In genomic region chr17:81076097-81076754, GRCh38 we compare ENCODE assay signal across 29 cellular contexts. TPM values are rescaled to one million over a fixed set of nuclear protein-coding genes. Genes with fewer than 3 reads are reported as not detected.
DNase-seq lines count a peak whose midpoint lies in the region; ATAC-seq and TF ChIP-seq lines count a peak whose summit lies in the region.
"Had no signal": no experiment of that assay in that cellular context is flagged by ENCODE, and none has a peak within 500 bp of the region (broad histone marks: within the 10 kb centered on the region; RNA-seq: fewer than 3 reads in every experiment).

No MANE protein-coding gene starts in this region.

- H3K4me1 ChIP-seq in foreskin keratinocyte: no peaks in the 10 kb centered on the region
- H3K4me1 ChIP-seq: parathyroid adenoma had no signal

- no peaks in the 10 kb centered on the region for H3K27me3 ChIP-seq in foreskin keratinocyte
- H3K27me3 ChIP-seq: cardiac muscle cell had no signal

- no peaks in the 10 kb centered on the region for H3K9me3 Mint-ChIP-seq in T-helper 2 cell treated with Interferon-gamma antibody and Interleukin-4, amounts not matched to agents 5 μg/mL and 100 μg/mL, for 36 hours
- H3K9me3 Mint-ChIP-seq: activated naive CD8-positive, alpha-beta T cell treated with anti-CD3 and anti-CD28 coated beads for 36 hours; activated T-cell treated with anti-CD3 and anti-CD28 coated beads, Interleukin-2, amount 50 U/mL, for 4 hours; neural crest cell had no signal

- H3K36me3 Mint-ChIP-seq in T-helper 2 cell treated with Interferon-gamma antibody and Interleukin-4, amounts not matched to agents 5 μg/mL and 100 μg/mL, for 36 hours (ENCODE audit: low read depth): no peaks in the 10 kb centered on the region
- H3K36me3 Mint-ChIP-seq: activated CD8-positive, alpha-beta memory T cell treated with anti-CD3 and anti-CD28 coated beads, Interleukin-2, amount 10 ng/mL, durations not matched to agents 7 days and 5 days had no signal

- H3K27me3 Mint-ChIP-seq in T-helper 2 cell treated with Interferon-gamma antibody and Interleukin-4, amounts not matched to agents 5 μg/mL and 100 μg/mL, for 36 hours (ENCODE audit: low read depth): no peaks in the 10 kb centered on the region
- H3K27me3 Mint-ChIP-seq: activated CD8-positive, alpha-beta memory T cell treated with anti-CD3 and anti-CD28 coated beads, Interleukin-2, amount 10 ng/mL, durations not matched to agents 7 days and 5 days; activated naive CD8-positive, alpha-beta T cell treated with anti-CD3 and anti-CD28 coated beads for 36 hours had no signal

- DNase-seq in DMS 273 (lab: John Stamatoyannopoulos, UW; ENCODE audit: unreplicated experiment) (peak; percentile 95), NCI-H1694 treated with DMSO at 0.1 percent for 48 hours (lab: John Stamatoyannopoulos, UW) (peak; percentile 94), NCI-H82 treated with DMSO at 0.1 percent for 48 hours (lab: John Stamatoyannopoulos, UW; ENCODE audit: unreplicated experiment) (peak; percentile 98), foreskin keratinocyte (no peak), glomerular visceral epithelial cell (ENCODE audit: extremely low spot score) (no peak), kidney glomerular epithelial cell (lab: John Stamatoyannopoulos, UW) (no peak)
- no peak for DNase-seq in T-helper 2 cell treated with Interferon-gamma antibody and Interleukin-4, amounts not matched to agents 5 μg/mL and 100 μg/mL, for 36 hours (ENCODE audit: low spot score)
- DNase-seq: activated CD4-positive, alpha-beta T cell treated with anti-CD3 and anti-CD28 coated beads, Interleukin-2, amount 50 U/mL, for 4 hours; activated CD8-positive, alpha-beta memory T cell treated with anti-CD3 and anti-CD28 coated beads, Interleukin-2, amount 10 ng/mL, durations not matched to agents 7 days and 5 days; activated gamma-delta T cell; activated naive CD8-positive, alpha-beta T cell treated with anti-CD3 and anti-CD28 coated beads for 36 hours; activated T-cell treated with anti-CD3 and anti-CD28 coated beads, Interleukin-2, amount 50 U/mL, for 4 hours; aorta; DMS79 treated with DMSO at 0.1 percent for 48 hours; effector CD4-positive, alpha-beta T cell; GF-D8; GOT3; islet precursor cell; left ventricle myocardium inferior; mesendoderm; NCI-H1092 treated with DMSO at 0.1 percent for 48 hours; NCI-H748 treated with DMSO at 0.1 percent for 48 hours; right cardiac atrium; stimulated activated CD4-positive, alpha-beta T cell treated with anti-CD3 and anti-CD28 coated beads, Interleukin-1b, Interleukin-23, amount 100 ng/mL, for 48 hours; stimulated activated naive CD8-positive, alpha-beta T cell treated with anti-CD3 and anti-CD28 coated beads, Interleukin-15, Interleukin-2, amounts not matched to agents 100 U/mL and 50 U/mL, for 24 hours had no signal

- no peak overlapping the region for H3K4me3 Mint-ChIP-seq in T-helper 2 cell treated with Interferon-gamma antibody and Interleukin-4, amounts not matched to agents 5 μg/mL and 100 μg/mL, for 36 hours
- H3K4me3 Mint-ChIP-seq: activated CD8-positive, alpha-beta memory T cell treated with anti-CD3 and anti-CD28 coated beads, Interleukin-2, amount 10 ng/mL, durations not matched to agents 7 days and 5 days; activated naive CD8-positive, alpha-beta T cell treated with anti-CD3 and anti-CD28 coated beads for 36 hours; activated T-cell treated with anti-CD3 and anti-CD28 coated beads, Interleukin-2, amount 50 U/mL, for 4 hours; neural crest cell had no signal

- no peak overlapping the region for H3K27ac Mint-ChIP-seq in T-helper 2 cell treated with Interferon-gamma antibody and Interleukin-4, amounts not matched to agents 5 μg/mL and 100 μg/mL, for 36 hours
- H3K27ac Mint-ChIP-seq: activated CD8-positive, alpha-beta memory T cell treated with anti-CD3 and anti-CD28 coated beads, Interleukin-2, amount 10 ng/mL, durations not matched to agents 7 days and 5 days; activated naive CD8-positive, alpha-beta T cell treated with anti-CD3 and anti-CD28 coated beads for 36 hours had no signal

- TF ChIP-seq CTCF in foreskin keratinocyte (conservative IDR thresholded peaks at IDR 0.05): no peak

- peak; percentile 2 for ATAC-seq in foreskin keratinocyte
- no peak for ATAC-seq in HG03196 (IDR thresholded peaks at IDR 0.05; ENCODE audit: unreplicated experiment)
- ATAC-seq: activated CD8-positive, alpha-beta memory T cell treated with anti-CD3 and anti-CD28 coated beads, Interleukin-2, amount 10 ng/mL, durations not matched to agents 7 days and 5 days; activated T-cell treated with anti-CD3 and anti-CD28 coated beads, Interleukin-2, amount 50 U/mL, for 4 hours; right cardiac atrium; stimulated activated naive CD8-positive, alpha-beta T cell treated with anti-CD3 and anti-CD28 coated beads, Interleukin-15, Interleukin-2, amounts not matched to agents 100 U/mL and 50 U/mL, for 24 hours had no signal

- H3K27ac ChIP-seq in foreskin keratinocyte: no peak overlapping the region
- H3K27ac ChIP-seq: cardiac muscle cell, left ventricle myocardium inferior, parathyroid adenoma had no signal

- H3K4me1 Mint-ChIP-seq in T-helper 2 cell treated with Interferon-gamma antibody and Interleukin-4, amounts not matched to agents 5 μg/mL and 100 μg/mL, for 36 hours (ENCODE audit: low read depth): no peaks in the 10 kb centered on the region
- H3K4me1 Mint-ChIP-seq: activated CD8-positive, alpha-beta memory T cell treated with anti-CD3 and anti-CD28 coated beads, Interleukin-2, amount 10 ng/mL, durations not matched to agents 7 days and 5 days; activated naive CD8-positive, alpha-beta T cell treated with anti-CD3 and anti-CD28 coated beads for 36 hours had no signal

RNA-seq across cellular contexts. Expression of gene BAIAP2, which starts 41.3 kb away (rescaled TPM):
- total RNA-seq in foreskin keratinocyte: 104 and 106 TPM in 2 replicates
- polyA plus RNA-seq in foreskin keratinocyte: 117 and 118 TPM in 2 replicates

Comparison
In these comparisons a context has a peak if more than half of its experiments do, and no peak if none do; other contexts are left out.
1. DNase-seq: peak in DMS 273 (single experiment), NCI-H1694 treated with DMSO at 0.1 percent for 48 hours (single experiment) and NCI-H82 treated with DMSO at 0.1 percent for 48 hours (single experiment); none in foreskin keratinocyte (0 of 2), glomerular visceral epithelial cell (single experiment), kidney glomerular epithelial cell (single experiment) and T-helper 2 cell treated with Interferon-gamma antibody and Interleukin-4, amounts not matched to agents 5 μg/mL and 100 μg/mL, for 36 hours (single experiment).